ENCODE assay signal across 33 cellular contexts in genomic region chr2:168441214-168441872, GRCh38.
"Had no signal": no experiment of that assay in that cellular context is flagged by ENCODE, and none has a peak within 500 bp of the region (broad histone marks: within the 10 kb centered on the region; RNA-seq: fewer than 3 reads in every experiment).

No MANE protein-coding gene starts in this region.

- H3K9me3 ChIP-seq: ascending aorta had no signal

- H3K36me3 ChIP-seq: ascending aorta, cardiac muscle cell, WERI-Rb-1 had no signal

- FAIRE-seq: bronchial epithelial cell, TTC549 had no signal

- H3K4me3 ChIP-seq: ascending aorta, cardiac muscle cell had no signal

- ATAC-seq: activated CD4-positive, alpha-beta T cell treated with anti-CD3 and anti-CD28 coated beads for 36 hours; activated CD4-positive, CD25-positive, alpha-beta regulatory T cell treated with anti-CD3 and anti-CD28 coated beads, Interleukin-2, amount 50 U/mL, for 24 hours; activated CD8-positive, alpha-beta memory T cell treated with anti-CD3 and anti-CD28 coated beads, Interleukin-2, amount 10 ng/mL, durations not matched to agents 7 days and 5 days; activated CD8-positive, alpha-beta T cell treated with anti-CD3 and anti-CD28 coated beads, Interleukin-2, amount 10 ng/mL, durations not matched to agents 7 days and 5 days; activated naive CD8-positive, alpha-beta T cell treated with anti-CD3 and anti-CD28 coated beads, Interleukin-2, amount 50 U/mL, for 24 hours; WTC11 had no signal

- H3K4me1 ChIP-seq: ascending aorta had no signal

- H3K27ac ChIP-seq: ascending aorta, cardiac muscle cell, WERI-Rb-1 had no signal

- H3K27me3 ChIP-seq: ascending aorta, cardiac muscle cell had no signal

- DNase-seq: activated CD4-positive, alpha-beta memory T cell treated with anti-CD3 and anti-CD28 coated beads, Interleukin-2, amount 10 ng/mL, durations not matched to agents 7 days and 5 days; activated CD4-positive, alpha-beta T cell treated with anti-CD3 and anti-CD28 coated beads for 1 hour; activated CD4-positive, alpha-beta T cell treated with anti-CD3 and anti-CD28 coated beads for 36 hours; activated CD4-positive, alpha-beta T cell treated with anti-CD3 and anti-CD28 coated beads for 48 hours; activated CD4-positive, alpha-beta T cell treated with anti-CD3 and anti-CD28 coated beads, Interleukin-2, amount 10 ng/mL, durations not matched to agents 7 days and 5 days; activated CD4-positive, alpha-beta T cell treated with anti-CD3 and anti-CD28 coated beads, Interleukin-2, amount 50 U/mL, for 48 hours; activated CD4-positive, CD25-positive, alpha-beta regulatory T cell; activated CD8-positive, alpha-beta memory T cell treated with anti-CD3 and anti-CD28 coated beads for 24 hours; activated CD8-positive, alpha-beta memory T cell treated with anti-CD3 and anti-CD28 coated beads, Interleukin-2, amount 10 ng/mL, durations not matched to agents 7 days and 5 days; activated CD8-positive, alpha-beta memory T cell treated with anti-CD3 and anti-CD28 coated beads, Interleukin-2, amount 50 U/mL, for 48 hours; activated CD8-positive, alpha-beta T cell treated with anti-CD3 and anti-CD28 coated beads, Interleukin-2, amount 10 ng/mL, durations not matched to agents 7 days and 5 days; activated effector memory CD4-positive, alpha-beta T cell treated with Interleukin-2 at 50 U/mL for 16 hours; activated gamma-delta T cell; activated naive CD4-positive, alpha-beta T cell treated with anti-CD3 and anti-CD28 coated beads, Interleukin-2, amount 10 ng/mL, durations not matched to agents 7 days and 5 days; activated naive CD4-positive, alpha-beta T cell treated with Interleukin-2 at 50 U/mL for 16 hours; activated naive CD8-positive, alpha-beta T cell treated with anti-CD3 and anti-CD28 coated beads, Interleukin-2, amount 10 ng/mL, durations not matched to agents 7 days and 5 days; activated naive CD8-positive, alpha-beta T cell treated with anti-CD3 and anti-CD28 coated beads, Interleukin-2, amount 50 U/mL, for 24 hours; activated T-cell treated with anti-CD3 and anti-CD28 coated beads, Interleukin-2, amount 50 U/mL, for 24 hours; activated T-cell treated with anti-CD3 and anti-CD28 coated beads, Interleukin-2, amount 50 U/mL, for 48 hours; amygdala; anterior cingulate cortex; caudate nucleus; SW 1271; T-helper 1 cell; T-helper 2 cell; T-helper 9 cell; WERI-Rb-1 had no signal
